Comparison of ENCODE assay signal across 8 cellular contexts in genomic region chr10:22335204-22335956, GRCh38. TPM values are rescaled to one million over a fixed set of nuclear protein-coding genes. Genes with fewer than 3 reads are reported as not detected.
DNase-seq lines count a peak whose midpoint lies in the region; ATAC-seq and TF ChIP-seq lines count a peak whose summit lies in the region.

No MANE protein-coding gene starts in this region.

- TF ChIP-seq CTCF in fibroblast of villous mesenchyme (IDR thresholded peaks at IDR 0.05; ENCODE audit: insufficient read depth, low read depth, low read length) (no peak), neural progenitor cell (IDR thresholded peaks at IDR 0.05) (peak; percentile 18), vagina (IDR thresholded peaks at IDR 0.05) (peak in 1 of 3 experiments; percentile 27)

- no peaks in the 10 kb centered on the region for H3K79me2 ChIP-seq in neural progenitor cell (ENCODE audit: low read depth)

- H3K4me2 ChIP-seq in neural progenitor cell = peak overlapping the region; percentile 75

- peak overlapping the region; percentile 74 for H3K4me3 Mint-ChIP-seq in activated T-helper 1 cell treated with anti-CD3 and anti-CD28 coated beads, Interleukin-12 subunit alpha, Interleukin-12 subunit beta, Interleukin-2, Interleukin-4 antibody, amounts not matched to agents 30 ng/mL and 10 ng/mL and 1 ng/mL, durations not matched to agents 14 hours and 24 hours and 36 hours
- H3K4me3 Mint-ChIP-seq in neural progenitor cell = peak overlapping the region; percentile 84

- peaks cover 25% of the 10 kb centered on the region for H3K4me1 ChIP-seq in neural progenitor cell
- H3K4me1 ChIP-seq in vagina = peaks cover 30% of the 10 kb centered on the region

- H4K20me1 ChIP-seq in neural progenitor cell (ENCODE audit: low read depth) = peaks cover 48% of the 10 kb centered on the region

- peaks cover 46% of the 10 kb centered on the region for H3K27me3 Mint-ChIP-seq in activated T-helper 1 cell treated with anti-CD3 and anti-CD28 coated beads, Interleukin-12 subunit alpha, Interleukin-12 subunit beta, Interleukin-2, Interleukin-4 antibody, amounts not matched to agents 30 ng/mL and 10 ng/mL and 1 ng/mL, durations not matched to agents 14 hours and 24 hours and 36 hours (ENCODE audit: insufficient read depth)
- H3K27me3 Mint-ChIP-seq in neural progenitor cell (ENCODE audit: insufficient read depth, low read depth) = peaks cover 67% of the 10 kb centered on the region

- DNase-seq in activated T-helper 1 cell treated with anti-CD3 and anti-CD28 coated beads, Interleukin-12 subunit alpha, Interleukin-12 subunit beta, Interleukin-2, Interleukin-4 antibody, amounts not matched to agents 30 ng/mL and 10 ng/mL and 1 ng/mL, durations not matched to agents 14 hours and 24 hours and 36 hours (ENCODE audit: low spot score) = peak; percentile 58
- DNase-seq in fibroblast of villous mesenchyme (ENCODE audit: low read depth) (peak; percentile 60), neural progenitor cell (ENCODE audit: low spot score) (peak; percentile 78), vagina (ENCODE audit: extremely low spot score in 2 of 2) (no peak), NCI-H82 (lab: John Stamatoyannopoulos, UW) (no peak), cerebellar cortex (ENCODE audit: low spot score) (no peak)

- no peak for TF ChIP-seq POLR2A in vagina (IDR thresholded peaks at IDR 0.05)

- H3K36me3 ChIP-seq in neural progenitor cell (no peaks in the 10 kb centered on the region), vagina (no peaks in the 10 kb centered on the region)

- H3F3A ChIP-seq in neural progenitor cell (ENCODE audit: low read depth) = peaks cover 61% of the 10 kb centered on the region

- peaks cover 4% of the 10 kb centered on the region for H3K9me3 Mint-ChIP-seq in activated T-helper 1 cell treated with anti-CD3 and anti-CD28 coated beads, Interleukin-12 subunit alpha, Interleukin-12 subunit beta, Interleukin-2, Interleukin-4 antibody, amounts not matched to agents 30 ng/mL and 10 ng/mL and 1 ng/mL, durations not matched to agents 14 hours and 24 hours and 36 hours
- peaks cover 13% of the 10 kb centered on the region for H3K9me3 Mint-ChIP-seq in neural progenitor cell

- H3K27me3 ChIP-seq in neural progenitor cell (peaks cover 100% of the 10 kb centered on the region), vagina (peaks cover 40% of the 10 kb centered on the region)

- no peak overlapping the region for H3K27ac ChIP-seq in neural progenitor cell
- H3K27ac ChIP-seq in vagina = no peak overlapping the region

- H3K27ac Mint-ChIP-seq in activated T-helper 1 cell treated with anti-CD3 and anti-CD28 coated beads, Interleukin-12 subunit alpha, Interleukin-12 subunit beta, Interleukin-2, Interleukin-4 antibody, amounts not matched to agents 30 ng/mL and 10 ng/mL and 1 ng/mL, durations not matched to agents 14 hours and 24 hours and 36 hours = peak overlapping the region; percentile 67
- no peak overlapping the region for H3K27ac Mint-ChIP-seq in neural progenitor cell

- ATAC-seq in GM18870 (IDR thresholded peaks at IDR 0.05; ENCODE audit: unreplicated experiment) (peak; percentile 41), HG03439 (IDR thresholded peaks at IDR 0.05; ENCODE audit: unreplicated experiment) (peak; percentile 53)

- H3K9me3 ChIP-seq in neural progenitor cell (ENCODE audit: low read depth) (no peaks in the 10 kb centered on the region), vagina (no peaks in the 10 kb centered on the region)

- intact Hi-C loops in activated T-helper 1 cell treated with anti-CD3 and anti-CD28 coated beads, Interleukin-12 subunit alpha, Interleukin-12 subunit beta, Interleukin-2, Interleukin-4 antibody, amounts not matched to agents 30 ng/mL and 10 ng/mL and 1 ng/mL, durations not matched to agents 14 hours and 24 hours and 36 hours (cut with micrococcal nuclease) = loop anchor here (1.0 kb wide), 1 partner anchor 9 kb away; no protein-coding TSS in a partner anchor
- intact Hi-C loops in vagina (cut with DNase I) = no loop called here

- H3K4me3 ChIP-seq in fibroblast of villous mesenchyme (ENCODE audit: low read depth, low read length) (peak overlapping the region; percentile 58), neural progenitor cell (peak overlapping the region; percentile 45), vagina (peak overlapping the region; percentile 46 to 49)

- peaks cover 14% of the 10 kb centered on the region for H3K36me3 Mint-ChIP-seq in activated T-helper 1 cell treated with anti-CD3 and anti-CD28 coated beads, Interleukin-12 subunit alpha, Interleukin-12 subunit beta, Interleukin-2, Interleukin-4 antibody, amounts not matched to agents 30 ng/mL and 10 ng/mL and 1 ng/mL, durations not matched to agents 14 hours and 24 hours and 36 hours (ENCODE audit: low read depth)
- H3K36me3 Mint-ChIP-seq in neural progenitor cell = peaks cover 3% of the 10 kb centered on the region

- H2AFZ ChIP-seq in neural progenitor cell (replicated peaks) = peak overlapping the region; percentile 81

- H3K9ac ChIP-seq in neural progenitor cell = no peak overlapping the region

- peaks cover 49% of the 10 kb centered on the region for H3K4me1 Mint-ChIP-seq in activated T-helper 1 cell treated with anti-CD3 and anti-CD28 coated beads, Interleukin-12 subunit alpha, Interleukin-12 subunit beta, Interleukin-2, Interleukin-4 antibody, amounts not matched to agents 30 ng/mL and 10 ng/mL and 1 ng/mL, durations not matched to agents 14 hours and 24 hours and 36 hours (ENCODE audit: low read depth)
- peaks cover 13% of the 10 kb centered on the region for H3K4me1 Mint-ChIP-seq in neural progenitor cell

RNA-seq across cellular contexts. Expression of gene SPAG6, which starts 9.9 kb away (rescaled TPM):
- 0.18 TPM in 1 of 2 replicates, not detected in the other for total RNA-seq in activated T-helper 1 cell treated with anti-CD3 and anti-CD28 coated beads, Interleukin-12 subunit alpha, Interleukin-12 subunit beta, Interleukin-2, Interleukin-4 antibody, amounts not matched to agents 30 ng/mL and 10 ng/mL and 1 ng/mL, durations not matched to agents 14 hours and 24 hours and 36 hours
- not detected in 2 replicates for total RNA-seq in fibroblast of villous mesenchyme
- 0.71 and 2.3 TPM in 2 replicates for total RNA-seq in neural progenitor cell (ENCODE audit: low replicate concordance)
- total RNA-seq in vagina = not detected

RNA-seq across cellular contexts. Expression of gene BMI1, which starts 14.5 kb away (rescaled TPM):
- 59.3 and 66.5 TPM in 2 replicates for total RNA-seq in activated T-helper 1 cell treated with anti-CD3 and anti-CD28 coated beads, Interleukin-12 subunit alpha, Interleukin-12 subunit beta, Interleukin-2, Interleukin-4 antibody, amounts not matched to agents 30 ng/mL and 10 ng/mL and 1 ng/mL, durations not matched to agents 14 hours and 24 hours and 36 hours
- total RNA-seq in fibroblast of villous mesenchyme = 43.2 and 49.0 TPM in 2 replicates
- total RNA-seq in neural progenitor cell (ENCODE audit: low replicate concordance) = 39.9 and 59.1 TPM in 2 replicates
- 44.7 TPM for total RNA-seq in vagina

RNA-seq across cellular contexts. Expression of gene COMMD3, which starts 19.2 kb away (rescaled TPM):
- total RNA-seq in activated T-helper 1 cell treated with anti-CD3 and anti-CD28 coated beads, Interleukin-12 subunit alpha, Interleukin-12 subunit beta, Interleukin-2, Interleukin-4 antibody, amounts not matched to agents 30 ng/mL and 10 ng/mL and 1 ng/mL, durations not matched to agents 14 hours and 24 hours and 36 hours = 78.7 and 84.4 TPM in 2 replicates
- total RNA-seq in fibroblast of villous mesenchyme = 32.9 and 38.4 TPM in 2 replicates
- 13.6 and 16.3 TPM in 2 replicates for total RNA-seq in neural progenitor cell (ENCODE audit: low replicate concordance)
- 27.0 TPM for total RNA-seq in vagina

Comparison
In these comparisons a context has a peak if more than half of its experiments do, and no peak if none do; other contexts are left out.
1. DNase-seq: peak in activated T-helper 1 cell treated with anti-CD3 and anti-CD28 coated beads, Interleukin-12 subunit alpha, Interleukin-12 subunit beta, Interleukin-2, Interleukin-4 antibody, amounts not matched to agents 30 ng/mL and 10 ng/mL and 1 ng/mL, durations not matched to agents 14 hours and 24 hours and 36 hours (single experiment), fibroblast of villous mesenchyme (single experiment) and neural progenitor cell (single experiment); none in vagina (0 of 2), NCI-H82 (single experiment) and cerebellar cortex (single experiment).
2. Peak in every context shown above with its lines, with median percentiles within 50 percentile points of each other: H3K4me3 ChIP-seq.